In the genomic region with DNA sequence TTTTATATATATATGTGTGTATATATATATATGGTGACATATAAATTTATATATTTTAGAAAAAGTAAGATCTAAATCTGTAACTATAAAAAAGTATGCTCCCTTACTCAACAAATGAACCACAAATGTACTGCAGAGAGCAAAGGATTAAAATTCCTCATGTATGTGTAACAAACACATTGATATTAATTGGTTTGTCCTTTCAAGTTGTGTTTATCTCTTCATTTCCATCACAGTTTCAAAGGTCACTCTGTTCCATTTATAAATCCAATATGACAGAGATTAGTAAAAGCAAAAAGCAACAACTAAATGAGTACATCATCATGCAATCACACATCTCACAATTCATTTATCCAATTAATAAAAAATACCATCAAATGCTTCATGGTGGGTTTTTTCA, we compare ENCODE assay signal across 25 cellular contexts.
"Had no signal": no experiment of that assay in that cellular context is flagged by ENCODE, and none has a peak within 500 bp of the region (broad histone marks: within the 10 kb centered on the region; RNA-seq: fewer than 3 reads in every experiment).

No MANE protein-coding gene starts in this region.

- DNase-seq: dermis blood vessel endothelial cell; effector memory CD4-positive, alpha-beta T cell; erythroblast; esophagus squamous epithelium; head of caudate nucleus; kidney; left cardiac atrium; left lung; mesendoderm; midbrain; naive thymus-derived CD8-positive, alpha-beta T cell; nephron progenitor cell; nucleus accumbens; ovary; spleen; stimulated activated CD4-positive, alpha-beta T cell treated with anti-CD3 and anti-CD28 coated beads, Interleukin-4, amount 100 ng/mL, for 4 hours; stimulated activated naive CD8-positive, alpha-beta T cell treated with anti-CD3 and anti-CD28 coated beads, Interleukin-15, Interleukin-2, amounts not matched to agents 100 U/mL and 50 U/mL, for 24 hours; substantia nigra; testis; tibial artery had no signal

- ATAC-seq: left cardiac atrium; left lung; naive thymus-derived CD8-positive, alpha-beta T cell; sciatic nerve; stimulated activated memory B cell treated with anti-CD40 and anti-IgM and Interleukin-4, amounts not matched to agents 10 μg/mL and 1 μg/mL and 100 μg/mL, for 72 hours; stimulated activated naive CD8-positive, alpha-beta T cell treated with anti-CD3 and anti-CD28 coated beads, Interleukin-15, Interleukin-2, amounts not matched to agents 100 U/mL and 50 U/mL, for 24 hours had no signal

- H3K9me3 Mint-ChIP-seq: nephron progenitor cell; stimulated activated memory B cell treated with anti-CD40 and anti-IgM and Interleukin-4, amounts not matched to agents 10 μg/mL and 1 μg/mL and 100 μg/mL, for 72 hours; type B pancreatic cell had no signal

- H3K4me3 ChIP-seq: coronary artery, esophagus squamous epithelium, left lung, ovary, right atrium auricular region, spleen, testis, tibial artery had no signal

- H3K27ac Mint-ChIP-seq: naive thymus-derived CD8-positive, alpha-beta T cell; stimulated activated memory B cell treated with anti-CD40 and anti-IgM and Interleukin-4, amounts not matched to agents 10 μg/mL and 1 μg/mL and 100 μg/mL, for 72 hours; type B pancreatic cell had no signal

- H3K4me1 Mint-ChIP-seq: naive thymus-derived CD8-positive, alpha-beta T cell; stimulated activated memory B cell treated with anti-CD40 and anti-IgM and Interleukin-4, amounts not matched to agents 10 μg/mL and 1 μg/mL and 100 μg/mL, for 72 hours had no signal

- H3K36me3 Mint-ChIP-seq: naive thymus-derived CD8-positive, alpha-beta T cell; stimulated activated memory B cell treated with anti-CD40 and anti-IgM and Interleukin-4, amounts not matched to agents 10 μg/mL and 1 μg/mL and 100 μg/mL, for 72 hours; type B pancreatic cell had no signal

- H3K27me3 Mint-ChIP-seq: naive thymus-derived CD8-positive, alpha-beta T cell; stimulated activated memory B cell treated with anti-CD40 and anti-IgM and Interleukin-4, amounts not matched to agents 10 μg/mL and 1 μg/mL and 100 μg/mL, for 72 hours; type B pancreatic cell had no signal

- H3K4me3 Mint-ChIP-seq: naive thymus-derived CD8-positive, alpha-beta T cell; nephron progenitor cell; stimulated activated memory B cell treated with anti-CD40 and anti-IgM and Interleukin-4, amounts not matched to agents 10 μg/mL and 1 μg/mL and 100 μg/mL, for 72 hours; type B pancreatic cell had no signal
